8 cellular contexts compared by ENCODE assay signal in genomic region chr10:119104653-119105024, GRCh38. TPM values are rescaled to one million over a fixed set of nuclear protein-coding genes. Genes with fewer than 3 reads are reported as not detected.
DNase-seq lines count a peak whose midpoint lies in the region; ATAC-seq and TF ChIP-seq lines count a peak whose summit lies in the region.

No MANE protein-coding gene starts in this region.

- no peaks in the 10 kb centered on the region for H3K9me3 Mint-ChIP-seq in activated naive CD4-positive, alpha-beta T cell treated with anti-CD3 and anti-CD28 coated beads for 36 hours

- H3K27ac Mint-ChIP-seq in activated naive CD4-positive, alpha-beta T cell treated with anti-CD3 and anti-CD28 coated beads for 36 hours = no peak overlapping the region

- no peak for TF ChIP-seq POLR2A in uterus (IDR thresholded peaks at IDR 0.05)

- H3K9me3 ChIP-seq in mucosa of descending colon = no peaks in the 10 kb centered on the region
- H3K9me3 ChIP-seq in uterus = no peaks in the 10 kb centered on the region

- H3K27me3 ChIP-seq in uterus = no peaks in the 10 kb centered on the region

- CTCF ChIA-PET in activated naive CD4-positive, alpha-beta T cell treated with anti-CD3 and anti-CD28 coated beads for 36 hours (lab: Charles Lee) = interaction anchor here (0.6 to 1.4 kb wide), 3 partner anchors 11 to 36 kb away, joined by 3 to 4 read pairs (median 4); no protein-coding TSS in a partner anchor

- no peak for ATAC-seq in mucosa of descending colon
- no peak for ATAC-seq in GM21381 (IDR thresholded peaks at IDR 0.05; ENCODE audit: unreplicated experiment)

- H3K4me1 ChIP-seq in mucosa of descending colon (ENCODE audit: low read depth) = peaks cover 13% of the 10 kb centered on the region
- peaks cover 0 to 9% of the 10 kb centered on the region in 2 donors for H3K4me1 ChIP-seq in uterus

- peaks cover 6% of the 10 kb centered on the region for H3K4me1 Mint-ChIP-seq in activated naive CD4-positive, alpha-beta T cell treated with anti-CD3 and anti-CD28 coated beads for 36 hours (ENCODE audit: low read depth)

- peak overlapping the region; percentile 22 to 87 for H3K27ac ChIP-seq in uterus

- H3K4me3 ChIP-seq in mucosa of descending colon (peak overlapping the region; percentile 78), uterus (peak overlapping the region; percentile 64 to 98)

- intact Hi-C loops in activated naive CD4-positive, alpha-beta T cell treated with anti-CD3 and anti-CD28 coated beads for 36 hours (cut with micrococcal nuclease) = loop anchor here (1.0 to 2.0 kb wide), 5 partner anchors 11 to 74 kb away; partner anchors contain the start of genes EIF3A and SFXN4
- intact Hi-C loops in mucosa of descending colon (cut with DNase I, micrococcal nuclease) (no loop called here), uterus (cut with DNase I; ENCODE audit: low total_unique reads) (no loop called here)

- no peaks in the 10 kb centered on the region for H3K27me3 Mint-ChIP-seq in activated naive CD4-positive, alpha-beta T cell treated with anti-CD3 and anti-CD28 coated beads for 36 hours (ENCODE audit: low read depth)

- H3K36me3 ChIP-seq in mucosa of descending colon (ENCODE audit: low read depth) = no peaks in the 10 kb centered on the region
- H3K36me3 ChIP-seq in uterus = no peaks in the 10 kb centered on the region

- TF ChIP-seq CTCF in mucosa of descending colon (IDR thresholded peaks at IDR 0.05) = no peak
- no peak for TF ChIP-seq CTCF in uterus (IDR thresholded peaks at IDR 0.05)

- peak overlapping the region; percentile 72 for H3K4me3 Mint-ChIP-seq in activated naive CD4-positive, alpha-beta T cell treated with anti-CD3 and anti-CD28 coated beads for 36 hours

- peak; percentile 9 for DNase-seq in activated naive CD4-positive, alpha-beta T cell treated with anti-CD3 and anti-CD28 coated beads for 36 hours
- DNase-seq in activated naive CD4-positive, alpha-beta T cell treated with Interleukin-2 at 50 U/mL for 16 hours = no peak
- DNase-seq in OCI-M1 (lab: John Stamatoyannopoulos, UW) = peak; percentile 40
- DNase-seq in dermis blood vessel endothelial cell = peak; percentile 39
- peak in 2 of 3 donors; percentile 44 to 64 for DNase-seq in mucosa of descending colon
- DNase-seq in uterus = peak; percentile 21 to 30
- DNase-seq in activated effector memory CD4-positive, alpha-beta T cell treated with Interleukin-2 at 50 U/mL for 16 hours = no peak

- peaks cover 8% of the 10 kb centered on the region for H3K36me3 Mint-ChIP-seq in activated naive CD4-positive, alpha-beta T cell treated with anti-CD3 and anti-CD28 coated beads for 36 hours (ENCODE audit: low read depth)

RNA-seq across cellular contexts. Expression of gene DENND10, which starts 0.7 kb away (rescaled TPM):
- total RNA-seq in activated naive CD4-positive, alpha-beta T cell treated with anti-CD3 and anti-CD28 coated beads for 36 hours = 10 to 100 TPM; 16.9 to 17.6 TPM
- total RNA-seq in dermis blood vessel endothelial cell (59.2 and 65.9 TPM in 2 replicates), mucosa of descending colon (10 to 100 TPM; 36.6 to 39.9 (median 38.0) TPM), uterus (10 to 100 TPM; 23.8 to 50.2 (median 42.8) TPM)

RNA-seq across cellular contexts. Expression of gene EIF3A, which starts 24.0 kb away (rescaled TPM):
- 100 to 1,000 TPM; 113 to 120 TPM for total RNA-seq in activated naive CD4-positive, alpha-beta T cell treated with anti-CD3 and anti-CD28 coated beads for 36 hours
- total RNA-seq in dermis blood vessel endothelial cell (131 and 167 TPM in 2 replicates), mucosa of descending colon (100 to 1,000 TPM in 2 of 3 donors, 10 to 100 TPM in 1; 94.5 to 124 (median 114) TPM), uterus (100 to 1,000 TPM in 2 of 4 donors, 10 to 100 TPM in 2; 54.3 to 144 (median 89.2) TPM)

Comparison
In these comparisons a context has a peak if more than half of its experiments do, and no peak if none do; other contexts are left out.
1. DNase-seq: peak in activated naive CD4-positive, alpha-beta T cell treated with anti-CD3 and anti-CD28 coated beads for 36 hours (single experiment), OCI-M1 (single experiment), dermis blood vessel endothelial cell (single experiment), mucosa of descending colon (2 of 3) and uterus (2 of 2); none in activated naive CD4-positive, alpha-beta T cell treated with Interleukin-2 at 50 U/mL for 16 hours (single experiment) and activated effector memory CD4-positive, alpha-beta T cell treated with Interleukin-2 at 50 U/mL for 16 hours (single experiment).